ENCODE assay signal across 9 cellular contexts in the genomic region with DNA sequence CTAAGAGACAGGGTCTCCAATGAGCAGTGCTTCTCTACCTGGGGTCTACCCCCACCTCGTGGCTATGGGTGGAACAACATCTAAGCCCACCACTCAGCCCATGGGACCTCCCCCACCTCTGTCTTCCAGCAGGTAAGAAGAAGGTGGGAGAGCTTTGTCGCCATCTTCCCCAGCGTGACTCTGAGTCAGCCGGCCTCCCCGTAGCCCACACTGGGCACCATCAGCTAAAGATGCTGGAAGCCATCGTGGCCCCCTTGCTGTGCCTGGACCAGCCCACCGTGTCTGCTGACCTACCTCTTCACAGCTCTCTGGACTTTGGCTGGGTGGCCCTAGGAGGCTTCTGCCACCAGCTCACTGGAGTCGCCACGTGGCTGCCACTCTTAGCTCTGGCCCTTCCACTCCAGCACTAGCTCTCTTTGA. TPM values are rescaled to one million over a fixed set of nuclear protein-coding genes. Genes with fewer than 3 reads are reported as not detected.
DNase-seq lines count a peak whose midpoint lies in the region; ATAC-seq and TF ChIP-seq lines count a peak whose summit lies in the region.
"Had no signal": no experiment of that assay in that cellular context is flagged by ENCODE, and none has a peak within 500 bp of the region (broad histone marks: within the 10 kb centered on the region; RNA-seq: fewer than 3 reads in every experiment).

No MANE protein-coding gene starts in this region.

- no peak for TF ChIP-seq POLR2A in uterus (IDR thresholded peaks at IDR 0.05)

- intact Hi-C loops in left ventricle myocardium inferior (cut with micrococcal nuclease) (no loop called here), uterus (cut with DNase I; ENCODE audit: low total_unique reads) (no loop called here)

- H3K4me3 ChIP-seq in left ventricle myocardium inferior (no peak overlapping the region), right atrium auricular region (no peak overlapping the region), WERI-Rb-1 (ENCODE audit: low read depth, low read length) (no peak overlapping the region), uterus (no peak overlapping the region)

- DNase-seq in left ventricle myocardium inferior = no peak
- DNase-seq in right atrium auricular region (ENCODE audit: low spot score) = no peak
- peak; percentile 63 for DNase-seq in WERI-Rb-1
- peak; percentile 88 for DNase-seq in iPS-NIHi7 (ENCODE audit: extremely low spot score)
- DNase-seq in uterus = no peak

- H3K27ac ChIP-seq in left ventricle myocardium inferior (replicated peaks) (no peak overlapping the region), right atrium auricular region (no peak overlapping the region), WERI-Rb-1 (no peak overlapping the region), uterus (no peak overlapping the region)
- H3K27ac ChIP-seq: parathyroid adenoma had no signal

- H3K27me3 ChIP-seq in left ventricle myocardium inferior (ENCODE audit: low read depth) (no peaks in the 10 kb centered on the region), right atrium auricular region (no peaks in the 10 kb centered on the region), WERI-Rb-1 (ENCODE audit: insufficient read depth, low read depth, severe bottlenecking) (no peaks in the 10 kb centered on the region), uterus (no peaks in the 10 kb centered on the region)

- H3K9me3 ChIP-seq in left ventricle myocardium inferior (replicated peaks) (peaks cover 14% of the 10 kb centered on the region), right atrium auricular region (peaks cover 5 to 9% of the 10 kb centered on the region in 2 donors), WERI-Rb-1 (ENCODE audit: severe bottlenecking) (peaks cover 4% of the 10 kb centered on the region), uterus (no peaks in the 10 kb centered on the region)

- TF ChIP-seq CTCF in left ventricle myocardium inferior (IDR thresholded peaks at IDR 0.05; ENCODE audit: borderline replicate concordance) (peak; percentile 49), right atrium auricular region (IDR thresholded peaks at IDR 0.05) (peak in 1 of 2 donors; percentile 57), WERI-Rb-1 (IDR thresholded peaks at IDR 0.05; ENCODE audit: low read depth, low read length) (peak; percentile 86), uterus (IDR thresholded peaks at IDR 0.05) (peak; percentile 18 to 38 (median 28))

- ATAC-seq in GM21528 (IDR thresholded peaks at IDR 0.05; ENCODE audit: low FRiP score, unreplicated experiment) (no peak), GM21526 (IDR thresholded peaks at IDR 0.05; ENCODE audit: low FRiP score, unreplicated experiment) (no peak), HG03378 (IDR thresholded peaks at IDR 0.05; ENCODE audit: unreplicated experiment) (no peak)

- H3K4me1 ChIP-seq in left ventricle myocardium inferior = no peaks in the 10 kb centered on the region
- H3K4me1 ChIP-seq in right atrium auricular region = peaks cover 0 to 5% of the 10 kb centered on the region in 2 donors
- H3K4me1 ChIP-seq in uterus = no peaks in the 10 kb centered on the region

- H3K36me3 ChIP-seq in left ventricle myocardium inferior (peaks cover 3% of the 10 kb centered on the region), right atrium auricular region (no peaks in the 10 kb centered on the region), WERI-Rb-1 (no peaks in the 10 kb centered on the region), uterus (no peaks in the 10 kb centered on the region)

RNA-seq across cellular contexts. Expression of a gene that starts 1.0 kb away (rescaled TPM):
- not detected for total RNA-seq in left ventricle myocardium inferior
- not detected for total RNA-seq in right atrium auricular region
- not detected for total RNA-seq in uterus

RNA-seq across cellular contexts. Expression of a gene that starts 17.9 kb away (rescaled TPM):
- total RNA-seq in left ventricle myocardium inferior (10.3 TPM), right atrium auricular region (1 to 10 TPM; 8.6 to 9.3 TPM), uterus (10 to 100 TPM in 1 of 4 donors, 1 to 10 TPM in 3; 7.1 to 13.8 (median 8.1) TPM)

RNA-seq across cellular contexts. Expression of a gene that starts 46.9 kb away (rescaled TPM):
- total RNA-seq in left ventricle myocardium inferior (0.05 TPM), right atrium auricular region (under 1 TPM; 0.44 to 0.59 TPM), uterus (under 1 TPM in 2 of 4 donors, not detected in 2; 0.55 to 0.61 TPM)

Comparison
In these comparisons a context has a peak if more than half of its experiments do, and no peak if none do; other contexts are left out.
1. DNase-seq: peak in WERI-Rb-1 (single experiment) and iPS-NIHi7 (single experiment); none in left ventricle myocardium inferior (single experiment), right atrium auricular region (single experiment) and uterus (0 of 2).